In the genomic region with DNA sequence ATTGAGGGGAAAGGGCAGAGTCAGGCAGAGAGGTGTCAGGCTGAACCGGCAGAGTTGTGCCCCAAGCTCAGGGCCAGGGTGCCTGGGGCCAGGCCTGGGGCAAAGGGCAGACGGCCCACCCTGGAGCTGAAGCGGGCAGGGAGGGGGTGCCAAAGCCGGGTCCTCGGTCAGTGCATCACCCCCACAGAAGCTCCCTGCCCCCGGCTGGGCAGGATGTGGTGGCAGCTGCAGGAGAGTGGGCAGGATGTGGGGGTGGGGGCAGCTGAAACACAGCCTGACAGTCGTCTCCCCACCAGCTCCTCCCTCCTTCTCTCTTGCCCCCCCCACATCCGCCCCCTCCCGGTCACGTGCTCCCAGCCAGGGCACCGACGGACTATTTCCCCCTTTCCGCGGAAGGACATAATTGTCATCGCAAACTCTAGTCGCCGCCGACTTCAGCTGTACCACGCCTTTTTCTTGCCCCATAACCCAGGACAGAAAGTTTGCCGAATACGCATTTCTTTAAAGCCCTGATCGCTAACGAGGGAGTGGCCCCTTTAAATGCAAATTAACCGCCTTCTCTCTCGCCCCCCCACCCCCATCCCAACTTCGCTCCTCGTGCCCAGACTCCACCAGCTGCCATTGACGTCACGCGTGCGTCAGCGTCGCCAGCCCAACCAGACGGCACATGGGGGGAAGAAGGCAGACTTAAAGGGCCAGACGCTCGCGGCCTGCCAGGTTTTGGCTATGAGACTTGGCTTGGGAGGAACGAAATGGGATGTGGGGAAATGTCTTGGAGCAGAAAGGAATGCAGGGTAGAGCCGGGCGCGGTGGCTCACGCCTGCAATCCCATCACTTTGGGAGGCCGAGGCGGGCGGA, we compare ENCODE assay signal across 1 cellular context.
TF ChIP-seq lines count a peak whose summit lies in the region.

No MANE protein-coding gene starts in this region.

TF ChIP-seq in HepG2, 621 proteins besides CTCF, POLR2A, EP300 and RAD21 (continued from another document and continues in another):
- TF ChIP-seq, protein P1, sequence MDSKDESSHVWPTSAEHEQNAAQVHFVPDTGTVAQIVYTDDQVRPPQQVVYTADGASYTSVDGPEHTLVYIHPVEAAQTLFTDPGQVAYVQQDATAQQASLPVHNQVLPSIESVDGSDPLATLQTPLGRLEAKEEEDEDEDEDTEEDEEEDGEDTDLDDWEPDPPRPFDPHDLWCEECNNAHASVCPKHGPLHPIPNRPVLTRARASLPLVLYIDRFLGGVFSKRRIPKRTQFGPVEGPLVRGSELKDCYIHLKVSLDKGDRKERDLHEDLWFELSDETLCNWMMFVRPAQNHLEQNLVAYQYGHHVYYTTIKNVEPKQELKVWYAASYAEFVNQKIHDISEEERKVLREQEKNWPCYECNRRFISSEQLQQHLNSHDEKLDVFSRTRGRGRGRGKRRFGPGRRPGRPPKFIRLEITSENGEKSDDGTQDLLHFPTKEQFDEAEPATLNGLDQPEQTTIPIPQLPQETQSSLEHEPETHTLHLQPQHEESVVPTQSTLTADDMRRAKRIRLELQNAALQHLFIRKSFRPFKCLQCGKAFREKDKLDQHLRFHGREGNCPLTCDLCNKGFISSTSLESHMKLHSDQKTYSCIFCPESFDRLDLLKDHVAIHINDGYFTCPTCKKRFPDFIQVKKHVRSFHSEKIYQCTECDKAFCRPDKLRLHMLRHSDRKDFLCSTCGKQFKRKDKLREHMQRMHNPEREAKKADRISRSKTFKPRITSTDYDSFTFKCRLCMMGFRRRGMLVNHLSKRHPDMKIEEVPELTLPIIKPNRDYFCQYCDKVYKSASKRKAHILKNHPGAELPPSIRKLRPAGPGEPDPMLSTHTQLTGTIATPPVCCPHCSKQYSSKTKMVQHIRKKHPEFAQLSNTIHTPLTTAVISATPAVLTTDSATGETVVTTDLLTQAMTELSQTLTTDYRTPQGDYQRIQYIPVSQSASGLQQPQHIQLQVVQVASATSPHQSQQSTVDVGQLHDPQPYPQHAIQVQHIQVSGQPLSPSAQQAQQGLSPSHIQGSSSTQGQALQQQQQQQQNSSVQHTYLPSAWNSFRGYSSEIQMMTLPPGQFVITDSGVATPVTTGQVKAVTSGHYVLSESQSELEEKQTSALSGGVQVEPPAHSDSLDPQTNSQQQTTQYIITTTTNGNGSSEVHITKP (CRISPR knock-in tag; IDR thresholded peaks at IDR 0.05; ENCODE audit: low read depth) = peak; percentile 55; the same call in 1 of the 2 replicates
- peak; percentile 37; the same call in 1 of the 2 replicates for TF ChIP-seq HDAC2 (CRISPR knock-in tag; IDR thresholded peaks at IDR 0.05)
- TF ChIP-seq ZSCAN20 (CRISPR knock-in tag; IDR thresholded peaks at IDR 0.05; ENCODE audit: borderline replicate concordance) = no peak
- peak; percentile 70 for TF ChIP-seq PPARG (CRISPR knock-in tag; conservative IDR thresholded peaks at IDR 0.05)
- peak; percentile 60; the same call in 1 of the 2 replicates for TF ChIP-seq FOSL2 (CRISPR knock-in tag; IDR thresholded peaks at IDR 0.05)
- no peak for TF ChIP-seq KDM5A (IDR thresholded peaks at IDR 0.05; ENCODE audit: borderline replicate concordance, low read length)
- TF ChIP-seq, protein P2, sequence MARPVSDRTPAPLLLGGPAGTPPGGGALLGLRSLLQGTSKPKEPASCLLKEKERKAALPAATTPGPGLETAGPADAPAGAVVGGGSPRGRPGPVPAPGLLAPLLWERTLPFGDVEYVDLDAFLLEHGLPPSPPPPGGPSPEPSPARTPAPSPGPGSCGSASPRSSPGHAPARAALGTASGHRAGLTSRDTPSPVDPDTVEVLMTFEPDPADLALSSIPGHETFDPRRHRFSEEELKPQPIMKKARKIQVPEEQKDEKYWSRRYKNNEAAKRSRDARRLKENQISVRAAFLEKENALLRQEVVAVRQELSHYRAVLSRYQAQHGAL (CRISPR knock-in tag; IDR thresholded peaks at IDR 0.05; ENCODE audit: not compliant biosample characterization) = peak; percentile 28
- no peak for TF ChIP-seq ZC3H13 (CRISPR knock-in tag; IDR thresholded peaks at IDR 0.05)
- TF ChIP-seq MAFK (conservative IDR thresholded peaks at IDR 0.05 in 1 of 2, IDR thresholded peaks at IDR 0.05 in 1 of 2; ENCODE audit: low read length in 2 of 2) = 0 out of 4 replicates have a peak, but pooled peaks of 1 of the 2 experiments have one; percentile 11
- TF ChIP-seq ZNF317 (CRISPR knock-in tag; IDR thresholded peaks at IDR 0.05) = peak; percentile 75
- 0 out of 2 replicates have a peak, but pooled peaks have one; percentile 20 for TF ChIP-seq KMT2A (CRISPR knock-in tag; IDR thresholded peaks at IDR 0.05)
- TF ChIP-seq, protein P3, sequence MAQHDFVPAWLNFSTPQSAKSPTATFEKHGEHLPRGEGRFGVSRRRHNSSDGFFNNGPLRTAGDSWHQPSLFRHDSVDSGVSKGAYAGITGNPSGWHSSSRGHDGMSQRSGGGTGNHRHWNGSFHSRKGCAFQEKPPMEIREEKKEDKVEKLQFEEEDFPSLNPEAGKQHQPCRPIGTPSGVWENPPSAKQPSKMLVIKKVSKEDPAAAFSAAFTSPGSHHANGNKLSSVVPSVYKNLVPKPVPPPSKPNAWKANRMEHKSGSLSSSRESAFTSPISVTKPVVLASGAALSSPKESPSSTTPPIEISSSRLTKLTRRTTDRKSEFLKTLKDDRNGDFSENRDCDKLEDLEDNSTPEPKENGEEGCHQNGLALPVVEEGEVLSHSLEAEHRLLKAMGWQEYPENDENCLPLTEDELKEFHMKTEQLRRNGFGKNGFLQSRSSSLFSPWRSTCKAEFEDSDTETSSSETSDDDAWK (CRISPR knock-in tag; IDR thresholded peaks at IDR 0.05) = no peak
- TF ChIP-seq GFI1 (CRISPR knock-in tag; IDR thresholded peaks at IDR 0.05; ENCODE audit: borderline replicate concordance) = peak; percentile 48; the same call in 1 of the 2 replicates
- TF ChIP-seq GATA4 (IDR thresholded peaks at IDR 0.05; ENCODE audit: borderline replicate concordance, low read depth) = no peak
- TF ChIP-seq RXRB (CRISPR knock-in tag; IDR thresholded peaks at IDR 0.05; ENCODE audit: borderline replicate concordance) = peak; percentile 35
- TF ChIP-seq YEATS4 (CRISPR knock-in tag; IDR thresholded peaks at IDR 0.05; ENCODE audit: borderline replicate concordance) = peak; percentile 47; the same call in 1 of the 2 replicates
- TF ChIP-seq ZKSCAN5 (CRISPR knock-in tag; IDR thresholded peaks at IDR 0.05) = no peak; the same call in 1 of the 2 replicates
- TF ChIP-seq, protein P4, sequence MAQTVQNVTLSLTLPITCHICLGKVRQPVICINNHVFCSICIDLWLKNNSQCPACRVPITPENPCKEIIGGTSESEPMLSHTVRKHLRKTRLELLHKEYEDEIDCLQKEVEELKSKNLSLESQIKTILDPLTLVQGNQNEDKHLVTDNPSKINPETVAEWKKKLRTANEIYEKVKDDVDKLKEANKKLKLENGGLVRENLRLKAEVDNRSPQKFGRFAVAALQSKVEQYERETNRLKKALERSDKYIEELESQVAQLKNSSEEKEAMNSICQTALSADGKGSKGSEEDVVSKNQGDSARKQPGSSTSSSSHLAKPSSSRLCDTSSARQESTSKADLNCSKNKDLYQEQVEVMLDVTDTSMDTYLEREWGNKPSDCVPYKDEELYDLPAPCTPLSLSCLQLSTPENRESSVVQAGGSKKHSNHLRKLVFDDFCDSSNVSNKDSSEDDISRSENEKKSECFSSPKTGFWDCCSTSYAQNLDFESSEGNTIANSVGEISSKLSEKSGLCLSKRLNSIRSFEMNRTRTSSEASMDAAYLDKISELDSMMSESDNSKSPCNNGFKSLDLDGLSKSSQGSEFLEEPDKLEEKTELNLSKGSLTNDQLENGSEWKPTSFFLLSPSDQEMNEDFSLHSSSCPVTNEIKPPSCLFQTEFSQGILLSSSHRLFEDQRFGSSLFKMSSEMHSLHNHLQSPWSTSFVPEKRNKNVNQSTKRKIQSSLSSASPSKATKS (CRISPR knock-in tag; IDR thresholded peaks at IDR 0.05) = 0 out of 2 replicates have a peak, but pooled peaks have one; percentile 61
- TF ChIP-seq, protein P5, sequence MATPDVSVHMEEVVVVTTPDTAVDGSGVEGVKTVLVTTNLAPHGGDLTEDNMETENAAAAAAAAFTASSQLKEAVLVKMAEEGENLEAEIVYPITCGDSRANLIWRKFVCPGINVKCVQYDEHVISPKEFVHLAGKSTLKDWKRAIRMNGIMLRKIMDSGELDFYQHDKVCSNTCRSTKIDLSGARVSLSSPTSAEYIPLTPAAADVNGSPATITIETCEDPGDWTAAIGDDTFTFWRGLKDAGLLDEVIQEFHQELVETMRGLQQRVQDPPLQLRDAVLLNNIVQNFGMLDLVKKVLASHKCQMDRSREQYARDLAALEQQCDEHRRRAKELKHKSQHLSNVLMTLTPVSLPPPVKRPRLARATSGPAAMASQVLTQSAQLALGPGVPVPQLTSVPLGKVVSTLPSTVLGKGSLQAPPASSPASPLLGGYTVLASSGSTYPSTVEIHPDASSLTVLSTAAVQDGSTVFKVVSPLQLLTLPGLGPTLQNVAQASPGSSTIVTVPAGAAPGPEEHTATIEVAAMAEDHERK (CRISPR knock-in tag; IDR thresholded peaks at IDR 0.05; ENCODE audit: low read depth) = 0 out of 2 replicates have a peak, but pooled peaks have one; percentile 29
- TF ChIP-seq ZNF589 (CRISPR knock-in tag; conservative IDR thresholded peaks at IDR 0.05) = peak; percentile 60; the same call in 1 of the 2 replicates
- TF ChIP-seq SP5 (CRISPR knock-in tag; IDR thresholded peaks at IDR 0.05; ENCODE audit: borderline replicate concordance, low read depth) = 0 out of 2 replicates have a peak, but pooled peaks have one; percentile 14
- TF ChIP-seq, protein P6, sequence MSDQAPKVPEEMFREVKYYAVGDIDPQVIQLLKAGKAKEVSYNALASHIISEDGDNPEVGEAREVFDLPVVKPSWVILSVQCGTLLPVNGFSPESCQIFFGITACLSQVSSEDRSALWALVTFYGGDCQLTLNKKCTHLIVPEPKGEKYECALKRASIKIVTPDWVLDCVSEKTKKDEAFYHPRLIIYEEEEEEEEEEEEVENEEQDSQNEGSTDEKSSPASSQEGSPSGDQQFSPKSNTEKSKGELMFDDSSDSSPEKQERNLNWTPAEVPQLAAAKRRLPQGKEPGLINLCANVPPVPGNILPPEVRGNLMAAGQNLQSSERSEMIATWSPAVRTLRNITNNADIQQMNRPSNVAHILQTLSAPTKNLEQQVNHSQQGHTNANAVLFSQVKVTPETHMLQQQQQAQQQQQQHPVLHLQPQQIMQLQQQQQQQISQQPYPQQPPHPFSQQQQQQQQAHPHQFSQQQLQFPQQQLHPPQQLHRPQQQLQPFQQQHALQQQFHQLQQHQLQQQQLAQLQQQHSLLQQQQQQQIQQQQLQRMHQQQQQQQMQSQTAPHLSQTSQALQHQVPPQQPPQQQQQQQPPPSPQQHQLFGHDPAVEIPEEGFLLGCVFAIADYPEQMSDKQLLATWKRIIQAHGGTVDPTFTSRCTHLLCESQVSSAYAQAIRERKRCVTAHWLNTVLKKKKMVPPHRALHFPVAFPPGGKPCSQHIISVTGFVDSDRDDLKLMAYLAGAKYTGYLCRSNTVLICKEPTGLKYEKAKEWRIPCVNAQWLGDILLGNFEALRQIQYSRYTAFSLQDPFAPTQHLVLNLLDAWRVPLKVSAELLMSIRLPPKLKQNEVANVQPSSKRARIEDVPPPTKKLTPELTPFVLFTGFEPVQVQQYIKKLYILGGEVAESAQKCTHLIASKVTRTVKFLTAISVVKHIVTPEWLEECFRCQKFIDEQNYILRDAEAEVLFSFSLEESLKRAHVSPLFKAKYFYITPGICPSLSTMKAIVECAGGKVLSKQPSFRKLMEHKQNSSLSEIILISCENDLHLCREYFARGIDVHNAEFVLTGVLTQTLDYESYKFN (CRISPR knock-in tag; conservative IDR thresholded peaks at IDR 0.05) = peak; percentile 59; the same call in 1 of the 2 replicates
- TF ChIP-seq KLF6 (CRISPR knock-in tag; IDR thresholded peaks at IDR 0.05) = 0 out of 2 replicates have a peak, but pooled peaks have one; percentile 43
- TF ChIP-seq SALL2 (CRISPR knock-in tag; IDR thresholded peaks at IDR 0.05) = peak; percentile 8; the same call in 1 of the 2 replicates
- TF ChIP-seq, protein P7, sequence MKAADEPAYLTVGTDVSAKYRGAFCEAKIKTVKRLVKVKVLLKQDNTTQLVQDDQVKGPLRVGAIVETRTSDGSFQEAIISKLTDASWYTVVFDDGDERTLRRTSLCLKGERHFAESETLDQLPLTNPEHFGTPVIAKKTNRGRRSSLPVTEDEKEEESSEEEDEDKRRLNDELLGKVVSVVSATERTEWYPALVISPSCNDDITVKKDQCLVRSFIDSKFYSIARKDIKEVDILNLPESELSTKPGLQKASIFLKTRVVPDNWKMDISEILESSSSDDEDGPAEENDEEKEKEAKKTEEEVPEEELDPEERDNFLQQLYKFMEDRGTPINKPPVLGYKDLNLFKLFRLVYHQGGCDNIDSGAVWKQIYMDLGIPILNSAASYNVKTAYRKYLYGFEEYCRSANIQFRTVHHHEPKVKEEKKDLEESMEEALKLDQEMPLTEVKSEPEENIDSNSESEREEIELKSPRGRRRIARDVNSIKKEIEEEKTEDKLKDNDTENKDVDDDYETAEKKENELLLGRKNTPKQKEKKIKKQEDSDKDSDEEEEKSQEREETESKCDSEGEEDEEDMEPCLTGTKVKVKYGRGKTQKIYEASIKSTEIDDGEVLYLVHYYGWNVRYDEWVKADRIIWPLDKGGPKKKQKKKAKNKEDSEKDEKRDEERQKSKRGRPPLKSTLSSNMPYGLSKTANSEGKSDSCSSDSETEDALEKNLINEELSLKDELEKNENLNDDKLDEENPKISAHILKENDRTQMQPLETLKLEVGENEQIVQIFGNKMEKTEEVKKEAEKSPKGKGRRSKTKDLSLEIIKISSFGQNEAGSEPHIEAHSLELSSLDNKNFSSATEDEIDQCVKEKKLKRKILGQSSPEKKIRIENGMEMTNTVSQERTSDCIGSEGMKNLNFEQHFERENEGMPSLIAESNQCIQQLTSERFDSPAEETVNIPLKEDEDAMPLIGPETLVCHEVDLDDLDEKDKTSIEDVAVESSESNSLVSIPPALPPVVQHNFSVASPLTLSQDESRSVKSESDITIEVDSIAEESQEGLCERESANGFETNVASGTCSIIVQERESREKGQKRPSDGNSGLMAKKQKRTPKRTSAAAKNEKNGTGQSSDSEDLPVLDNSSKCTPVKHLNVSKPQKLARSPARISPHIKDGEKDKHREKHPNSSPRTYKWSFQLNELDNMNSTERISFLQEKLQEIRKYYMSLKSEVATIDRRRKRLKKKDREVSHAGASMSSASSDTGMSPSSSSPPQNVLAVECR (CRISPR knock-in tag; IDR thresholded peaks at IDR 0.05; ENCODE audit: borderline replicate concordance) = peak; percentile 77
- TF ChIP-seq THAP11 (CRISPR knock-in tag; IDR thresholded peaks at IDR 0.05) = peak; percentile 79
- no peak for TF ChIP-seq ZZZ3 (CRISPR knock-in tag; IDR thresholded peaks at IDR 0.05; ENCODE audit: borderline replicate concordance)
- TF ChIP-seq MIER2 (CRISPR knock-in tag; IDR thresholded peaks at IDR 0.05) = peak; percentile 56; the same call in 1 of the 2 replicates
- TF ChIP-seq, protein P8, sequence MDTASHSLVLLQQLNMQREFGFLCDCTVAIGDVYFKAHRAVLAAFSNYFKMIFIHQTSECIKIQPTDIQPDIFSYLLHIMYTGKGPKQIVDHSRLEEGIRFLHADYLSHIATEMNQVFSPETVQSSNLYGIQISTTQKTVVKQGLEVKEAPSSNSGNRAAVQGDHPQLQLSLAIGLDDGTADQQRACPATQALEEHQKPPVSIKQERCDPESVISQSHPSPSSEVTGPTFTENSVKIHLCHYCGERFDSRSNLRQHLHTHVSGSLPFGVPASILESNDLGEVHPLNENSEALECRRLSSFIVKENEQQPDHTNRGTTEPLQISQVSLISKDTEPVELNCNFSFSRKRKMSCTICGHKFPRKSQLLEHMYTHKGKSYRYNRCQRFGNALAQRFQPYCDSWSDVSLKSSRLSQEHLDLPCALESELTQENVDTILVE (CRISPR knock-in tag; IDR thresholded peaks at IDR 0.05) = peak; percentile 64
- TF ChIP-seq GATAD2A (CRISPR knock-in tag; IDR thresholded peaks at IDR 0.05) = peak; percentile 28; the same call in 1 of the 2 replicates
